ENCODE assay signal across 1 cellular context in the genomic region with DNA sequence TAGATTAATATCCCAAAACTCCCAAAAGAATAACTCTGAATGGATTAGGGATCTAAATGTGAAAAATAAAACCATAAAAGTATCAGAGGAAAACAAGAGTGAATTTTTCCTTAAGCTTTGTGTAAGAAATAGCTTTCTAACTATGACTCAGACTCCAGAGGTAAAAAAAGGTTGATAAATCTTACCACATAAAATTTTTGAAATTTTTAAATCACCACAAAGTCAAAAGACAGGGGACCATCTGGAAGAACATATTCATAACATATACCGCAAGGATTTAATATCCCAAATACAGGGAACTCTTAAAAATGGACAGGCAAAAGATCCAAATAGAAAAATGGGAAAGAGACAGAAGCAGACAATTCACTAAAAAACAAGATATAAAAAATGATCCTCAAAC.
TF ChIP-seq lines count a peak whose summit lies in the region.

No MANE protein-coding gene starts in this region.

TF ChIP-seq in SK-N-SH, 30 proteins besides CTCF, POLR2A, EP300 and RAD21 (continued from another document):
- TF ChIP-seq, protein P1, sequence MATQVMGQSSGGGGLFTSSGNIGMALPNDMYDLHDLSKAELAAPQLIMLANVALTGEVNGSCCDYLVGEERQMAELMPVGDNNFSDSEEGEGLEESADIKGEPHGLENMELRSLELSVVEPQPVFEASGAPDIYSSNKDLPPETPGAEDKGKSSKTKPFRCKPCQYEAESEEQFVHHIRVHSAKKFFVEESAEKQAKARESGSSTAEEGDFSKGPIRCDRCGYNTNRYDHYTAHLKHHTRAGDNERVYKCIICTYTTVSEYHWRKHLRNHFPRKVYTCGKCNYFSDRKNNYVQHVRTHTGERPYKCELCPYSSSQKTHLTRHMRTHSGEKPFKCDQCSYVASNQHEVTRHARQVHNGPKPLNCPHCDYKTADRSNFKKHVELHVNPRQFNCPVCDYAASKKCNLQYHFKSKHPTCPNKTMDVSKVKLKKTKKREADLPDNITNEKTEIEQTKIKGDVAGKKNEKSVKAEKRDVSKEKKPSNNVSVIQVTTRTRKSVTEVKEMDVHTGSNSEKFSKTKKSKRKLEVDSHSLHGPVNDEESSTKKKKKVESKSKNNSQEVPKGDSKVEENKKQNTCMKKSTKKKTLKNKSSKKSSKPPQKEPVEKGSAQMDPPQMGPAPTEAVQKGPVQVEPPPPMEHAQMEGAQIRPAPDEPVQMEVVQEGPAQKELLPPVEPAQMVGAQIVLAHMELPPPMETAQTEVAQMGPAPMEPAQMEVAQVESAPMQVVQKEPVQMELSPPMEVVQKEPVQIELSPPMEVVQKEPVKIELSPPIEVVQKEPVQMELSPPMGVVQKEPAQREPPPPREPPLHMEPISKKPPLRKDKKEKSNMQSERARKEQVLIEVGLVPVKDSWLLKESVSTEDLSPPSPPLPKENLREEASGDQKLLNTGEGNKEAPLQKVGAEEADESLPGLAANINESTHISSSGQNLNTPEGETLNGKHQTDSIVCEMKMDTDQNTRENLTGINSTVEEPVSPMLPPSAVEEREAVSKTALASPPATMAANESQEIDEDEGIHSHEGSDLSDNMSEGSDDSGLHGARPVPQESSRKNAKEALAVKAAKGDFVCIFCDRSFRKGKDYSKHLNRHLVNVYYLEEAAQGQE (IDR thresholded peaks at IDR 0.05; ENCODE audit: low read depth, low read length), result no peak
